Comparison of ENCODE assay signal across 9 cellular contexts in the genomic region with DNA sequence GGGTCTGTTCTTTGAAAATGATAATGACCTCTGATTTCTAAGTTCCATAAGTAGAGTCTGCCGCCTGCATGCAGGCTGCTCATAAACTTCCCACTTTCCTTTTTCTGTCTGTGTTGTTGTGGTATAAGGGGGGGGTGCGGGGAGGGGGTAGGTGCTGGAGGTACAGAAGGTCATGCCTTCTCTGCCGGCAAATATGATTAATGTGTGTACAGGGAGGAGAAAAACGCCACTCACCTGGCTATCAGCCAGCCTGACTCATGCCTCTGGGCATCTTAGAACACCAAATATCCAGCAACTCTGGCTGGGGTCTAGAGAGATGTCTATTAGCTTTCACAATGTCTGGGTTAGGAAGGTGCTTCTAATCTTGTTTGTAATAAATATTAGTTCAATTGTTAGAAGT.
DNase-seq lines count a peak whose midpoint lies in the region; ATAC-seq and TF ChIP-seq lines count a peak whose summit lies in the region.
"Had no signal": no experiment of that assay in that cellular context is flagged by ENCODE, and none has a peak within 500 bp of the region (broad histone marks: within the 10 kb centered on the region; RNA-seq: fewer than 3 reads in every experiment).

No MANE protein-coding gene starts in this region.

- H3K27ac ChIP-seq in esophagus squamous epithelium (peak overlapping the region; percentile 66 to 81 (median 76)), prostate gland (peak overlapping the region; percentile 33 to 39)
- H3K27ac ChIP-seq: parathyroid adenoma had no signal

- H3K9me3 ChIP-seq in esophagus squamous epithelium, result no peaks in the 10 kb centered on the region
- H3K9me3 ChIP-seq in prostate gland, result no peaks in the 10 kb centered on the region

- TF ChIP-seq CTCF in esophagus squamous epithelium (IDR thresholded peaks at IDR 0.05), result no peak
- no peak for TF ChIP-seq CTCF in prostate gland (IDR thresholded peaks at IDR 0.05)

- ATAC-seq in GM18519 (IDR thresholded peaks at IDR 0.05; ENCODE audit: low FRiP score, unreplicated experiment), result no peak

- no peaks in the 10 kb centered on the region for H3K27me3 ChIP-seq in esophagus squamous epithelium
- no peaks in the 10 kb centered on the region for H3K27me3 ChIP-seq in prostate gland (replicated peaks; ENCODE audit: insufficient read depth)

- H3K4me3 ChIP-seq in esophagus squamous epithelium (peak overlapping the region in 3 of 4 donors; percentile 1 to 44 (median 7)), prostate gland (no peak overlapping the region)

- peaks cover 4 to 50% (median 19%) of the 10 kb centered on the region in 3 donors for H3K4me1 ChIP-seq in esophagus squamous epithelium
- H3K4me1 ChIP-seq in prostate gland (replicated peaks), result peaks cover 2% of the 10 kb centered on the region
- H3K4me1 ChIP-seq: parathyroid adenoma had no signal

- WGBS in esophagus squamous epithelium, 2 donors, result 0 to 7% methylated on average over 2 to 4 of the region's 4 CpGs
- WGBS in prostate gland, result 17% methylated on average over 4 of the region's 4 CpGs

- intact Hi-C loops in esophagus squamous epithelium (cut with DNase I) (no loop called here), prostate gland (cut with DNase I) (no loop called here)

- TF ChIP-seq POLR2A in esophagus squamous epithelium (IDR thresholded peaks at IDR 0.05) (no peak), prostate gland (IDR thresholded peaks at IDR 0.05) (no peak)

- DNase-seq in DMS79 (lab: John Stamatoyannopoulos, UW), result peak; percentile 3
- no peak for DNase-seq in DMS79 treated with DMSO at 0.1 percent for 48 hours (lab: John Stamatoyannopoulos, UW)
- peak; percentile 93 for DNase-seq in NCI-H748 (lab: John Stamatoyannopoulos, UW; ENCODE audit: unreplicated experiment)
- DNase-seq in esophagus squamous epithelium (lab: John Stamatoyannopoulos, UW), result no peak
- DNase-seq in prostate gland (ENCODE audit: low spot score), result peak; percentile 65
- DNase-seq in KG1 (lab: John Stamatoyannopoulos, UW), result no peak
- no peak for DNase-seq in cortex of kidney (lab: John Stamatoyannopoulos, UW)

- H3K36me3 ChIP-seq in esophagus squamous epithelium (no peaks in the 10 kb centered on the region), prostate gland (no peaks in the 10 kb centered on the region)

Comparison
In these comparisons a context has a peak if more than half of its experiments do, and no peak if none do; other contexts are left out.
1. DNase-seq: peak in DMS79 (single experiment), NCI-H748 (single experiment) and prostate gland (single experiment); none in DMS79 treated with DMSO at 0.1 percent for 48 hours (single experiment), esophagus squamous epithelium (single experiment), KG1 (single experiment) and cortex of kidney (single experiment).
2. H3K4me3 ChIP-seq: peak in esophagus squamous epithelium (3 of 4); none in prostate gland (0 of 2).